Comparison of ENCODE assay signal across 8 cellular contexts in genomic region chr13:26184791-26185250, GRCh38. TPM values are rescaled to one million over a fixed set of nuclear protein-coding genes. Genes with fewer than 3 reads are reported as not detected.
DNase-seq lines count a peak whose midpoint lies in the region; ATAC-seq and TF ChIP-seq lines count a peak whose summit lies in the region.

No MANE protein-coding gene starts in this region.

- H3K27ac Mint-ChIP-seq in IgD-negative memory B cell = peak overlapping the region; percentile 63 to 90 (median 86)

- H2AFZ ChIP-seq in fibroblast of lung (ENCODE audit: low read length) = no peak overlapping the region
- no peak overlapping the region for H2AFZ ChIP-seq in neuronal stem cell (ENCODE audit: low read length)

- no peak overlapping the region for H3K14ac ChIP-seq in neuronal stem cell (ENCODE audit: low read length)

- H3K79me1 ChIP-seq in neuronal stem cell (ENCODE audit: low read depth, low read length) = no peaks in the 10 kb centered on the region

- TF ChIP-seq POLR2A in testis (IDR thresholded peaks at IDR 0.05) = no peak

- H4K8ac ChIP-seq in neuronal stem cell (ENCODE audit: low read depth, low read length) = no peak overlapping the region

- H3K9ac ChIP-seq in fibroblast of lung (ENCODE audit: insufficient read depth, low read length) (no peak overlapping the region), neuronal stem cell (ENCODE audit: low read depth, low read length, poor library complexity) (no peak overlapping the region)

- peak; percentile 85 for TF ChIP-seq CTCF in AG04449 (IDR thresholded peaks at IDR 0.05; ENCODE audit: insufficient read depth, low read length, missing control alignments)
- peak; percentile 91 to 92 for TF ChIP-seq CTCF in fibroblast of lung (conservative IDR thresholded peaks at IDR 0.05 in 1 of 2, IDR thresholded peaks at IDR 0.05 in 1 of 2; ENCODE audit: low read depth in 1 of 2, low read length in 2 of 2)
- TF ChIP-seq CTCF in testis (IDR thresholded peaks at IDR 0.05) = peak; percentile 80 to 90 (median 81)

- H2BK120ac ChIP-seq in neuronal stem cell (ENCODE audit: low read depth, low read length) = no peak overlapping the region

- no peaks in the 10 kb centered on the region for H3K79me2 ChIP-seq in fibroblast of lung (ENCODE audit: control insufficient read depth, insufficient read depth, low read length)

- H3K9me3 Mint-ChIP-seq in IgD-negative memory B cell = peaks cover 0 to 2% (median 0%) of the 10 kb centered on the region in 3 donors

- no peaks in the 10 kb centered on the region for H3K36me3 Mint-ChIP-seq in IgD-negative memory B cell

- no peak overlapping the region for H2BK15ac ChIP-seq in neuronal stem cell (ENCODE audit: low read length)

- no peaks in the 10 kb centered on the region for H3K27me3 Mint-ChIP-seq in IgD-negative memory B cell

- no peak overlapping the region for H3K23ac ChIP-seq in neuronal stem cell (ENCODE audit: low read depth, low read length, poor library complexity)

- DNase-seq in AG04449 (ENCODE audit: low read depth, low spot score) (no peak), OCI-M2 (lab: John Stamatoyannopoulos, UW; ENCODE audit: unreplicated experiment) (peak; percentile 14), fibroblast of lung (ENCODE audit: low read depth in 2 of 2) (peak; percentile 57 to 78), neuronal stem cell (ENCODE audit: low spot score) (peak; percentile 43), testis (peak; percentile 81)
- DNase-seq in activated T-cell treated with anti-CD3 and anti-CD28 coated beads, Interleukin-2, amount 50 U/mL, for 1 hour = peak; percentile 61

- POLR2A ChIA-PET in AG04449 (lab: Yijun Ruan, JAX) = interaction anchor here (0.8 to 1.1 kb wide), 2 partner anchors 32 to 513 kb away, joined by 4 read pairs; no protein-coding TSS in a partner anchor

- H3K4me1 ChIP-seq in fibroblast of lung (ENCODE audit: control insufficient read depth, extremely low read depth, insufficient read depth, low read length) (no peaks in the 10 kb centered on the region), neuronal stem cell (ENCODE audit: control insufficient read depth in 2 of 2, insufficient read depth in 1 of 2, low read depth in 1 of 2, low read length in 2 of 2) (no peaks in the 10 kb centered on the region), testis (peaks cover 7% of the 10 kb centered on the region)

- intact Hi-C loops in testis (cut with DNase I; ENCODE audit: low total_unique reads) = loop anchor here (10.0 kb wide), 1 partner anchor 310 kb away; no protein-coding TSS in a partner anchor

- H3K4me3 ChIP-seq in AG04449 (ENCODE audit: low read depth, low read length) = no peak overlapping the region
- no peak overlapping the region for H3K4me3 ChIP-seq in fibroblast of lung (replicated peaks in 1 of 4; ENCODE audit: control extremely low read depth in 1 of 4, insufficient read depth in 1 of 4, low read depth in 3 of 4, low read length in 4 of 4)
- H3K4me3 ChIP-seq in neuronal stem cell (ENCODE audit: low read length in 2 of 2) = no peak overlapping the region
- no peak overlapping the region for H3K4me3 ChIP-seq in testis

- H3K4me3 Mint-ChIP-seq in IgD-negative memory B cell = peak overlapping the region; percentile 35 to 86 (median 68)

- H3K27me3 ChIP-seq in fibroblast of lung (ENCODE audit: control insufficient read depth, insufficient read depth, low read length) = peaks cover 7% of the 10 kb centered on the region
- H3K27me3 ChIP-seq in neuronal stem cell (ENCODE audit: control insufficient read depth in 3 of 3, insufficient read depth in 3 of 3, low read depth in 1 of 3, low read length in 3 of 3) = no peaks in the 10 kb centered on the region
- no peaks in the 10 kb centered on the region for H3K27me3 ChIP-seq in testis

- no peak overlapping the region for H3K4me2 ChIP-seq in fibroblast of lung (ENCODE audit: extremely low read depth, insufficient read depth, low read length)
- H3K4me2 ChIP-seq in neuronal stem cell (ENCODE audit: insufficient read depth, low read length, poor library complexity, severe bottlenecking) = no peak overlapping the region

- H3K9me3 ChIP-seq in fibroblast of lung (ENCODE audit: control insufficient read depth, insufficient read depth, low read depth, low read length) (no peaks in the 10 kb centered on the region), neuronal stem cell (replicated peaks in 1 of 2; ENCODE audit: control insufficient read depth in 2 of 2, insufficient read depth in 1 of 2, low read depth in 1 of 2, low read length in 2 of 2) (no peaks in the 10 kb centered on the region), testis (no peaks in the 10 kb centered on the region)

- H3K36me3 ChIP-seq in fibroblast of lung (ENCODE audit: control insufficient read depth, insufficient read depth, low read length) (no peaks in the 10 kb centered on the region), neuronal stem cell (replicated peaks in 1 of 2; ENCODE audit: control insufficient read depth in 2 of 2, insufficient read depth in 2 of 2, low read length in 2 of 2) (no peaks in the 10 kb centered on the region), testis (ENCODE audit: low read depth, missing control alignments) (no peaks in the 10 kb centered on the region)

- no CpG with 5 or more reads among the region's 8 CpGs for WGBS in neuronal stem cell (ENCODE audit: extremely low coverage in 2 of 2, insufficient read length in 2 of 2, insufficient replicate concordance in 1 of 2), 2 donors
- 40 to 46% methylated on average over 8 of the region's 8 CpGs for WGBS in testis, 2 donors

- no peak overlapping the region for H2BK5ac ChIP-seq in neuronal stem cell (ENCODE audit: low read length)

- no peak overlapping the region for H3K18ac ChIP-seq in neuronal stem cell (ENCODE audit: low read length)

- peaks cover 30 to 32% (median 31%) of the 10 kb centered on the region in 3 donors for H3K4me1 Mint-ChIP-seq in IgD-negative memory B cell

- no peak overlapping the region for H4K91ac ChIP-seq in neuronal stem cell (ENCODE audit: low read depth, low read length, poor library complexity)

- H3K27ac ChIP-seq in fibroblast of lung (ENCODE audit: insufficient read depth, low read length) = no peak overlapping the region
- H3K27ac ChIP-seq in neuronal stem cell (replicated peaks; ENCODE audit: low read length) = no peak overlapping the region
- H3K27ac ChIP-seq in testis = no peak overlapping the region

- CTCF ChIA-PET in AG04449 (lab: Yijun Ruan, JAX) = interaction anchor here (0.6 to 7.1 kb wide), 67 partner anchors 8 to 745 kb away, joined by 3 to 205 read pairs (median 5); partner anchors contain the start of gene RNF6

- no peak overlapping the region for H3K4ac ChIP-seq in neuronal stem cell (ENCODE audit: low read length)

- peak; percentile 34 for ATAC-seq in GM18520 (IDR thresholded peaks at IDR 0.05; ENCODE audit: unreplicated experiment)

- H4K20me1 ChIP-seq in fibroblast of lung (ENCODE audit: control insufficient read depth, extremely low read depth, insufficient read depth, low read length) = no peaks in the 10 kb centered on the region

- no peak overlapping the region for H2BK12ac ChIP-seq in neuronal stem cell (ENCODE audit: low read length)

- H2AK5ac ChIP-seq in neuronal stem cell (ENCODE audit: low read depth, low read length) = no peak overlapping the region

RNA-seq across cellular contexts. Expression of gene RNF6, which starts 37.3 kb away (rescaled TPM):
- polyA plus RNA-seq in IgD-negative memory B cell (52.7 TPM), fibroblast of lung (33.5 and 39.4 TPM in 2 replicates), testis (ENCODE audit: insufficient read depth, low read depth, low replicate concordance) (42.8 TPM)
- total RNA-seq in fibroblast of lung (54.2 and 71.2 TPM in 2 replicates), testis (10 to 100 TPM; 34.7 to 38.4 TPM)
- 26.7 and 28.7 TPM in 2 replicates for polyA plus RNA-seq in fibroblast of lung (2012)
- 13.5 and 31.6 TPM in 2 replicates for polyA minus RNA-seq in fibroblast of lung (ENCODE audit: low replicate concordance)
- 17.1 TPM for polyA plus RNA-seq in neuronal stem cell (2013, experiment 1 of 2)
- polyA plus RNA-seq in neuronal stem cell (2013, experiment 2 of 2) = 17.6 TPM
